In the genomic region with DNA sequence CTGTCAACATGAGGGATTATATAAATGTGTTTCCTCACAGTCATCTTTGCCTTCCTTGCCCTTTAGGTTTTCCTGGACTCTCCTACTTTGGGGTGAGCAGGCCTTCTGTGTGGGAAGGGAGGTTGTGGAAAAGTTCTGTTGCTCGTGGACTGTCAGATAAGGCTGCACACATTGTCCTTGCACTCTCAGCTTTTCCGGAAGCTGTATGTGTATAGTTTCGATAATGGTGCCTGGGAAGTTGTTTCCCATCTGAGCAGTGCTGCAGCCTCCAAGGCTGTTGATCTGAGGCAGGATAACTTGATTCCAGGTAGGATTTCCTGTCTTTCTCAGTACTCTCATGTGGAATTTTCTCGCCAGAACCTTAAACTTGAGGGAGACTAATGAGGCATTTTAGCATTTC, we compare ENCODE assay signal across 27 cellular contexts.
"Had no signal": no experiment of that assay in that cellular context is flagged by ENCODE, and none has a peak within 500 bp of the region (broad histone marks: within the 10 kb centered on the region; RNA-seq: fewer than 3 reads in every experiment).

No MANE protein-coding gene starts in this region.

- H3K79me2 ChIP-seq: parathyroid adenoma had no signal

- ATAC-seq: activated CD4-positive, CD25-positive, alpha-beta regulatory T cell treated with anti-CD3 and anti-CD28 coated beads, Interleukin-2, amount 50 U/mL, for 24 hours; body of pancreas; gastroesophageal sphincter; left colon; naive thymus-derived CD8-positive, alpha-beta T cell; psoas muscle; T-helper 17 cell had no signal

- H3K4me1 ChIP-seq: adrenal gland, gastroesophageal sphincter, parathyroid adenoma, psoas muscle, tibial nerve had no signal

- H3K36me3 ChIP-seq: adrenal gland, gastroesophageal sphincter, tibial nerve had no signal

- FAIRE-seq: colon, keratinocyte had no signal

- H2AFZ ChIP-seq: parathyroid adenoma had no signal

- DNase-seq: activated CD4-positive, alpha-beta memory T cell treated with anti-CD3 and anti-CD28 coated beads for 36 hours; activated CD4-positive, alpha-beta T cell treated with anti-CD3 and anti-CD28 coated beads, Interleukin-2, amount 10 ng/mL, durations not matched to agents 24 days and 14 days; activated CD8-positive, alpha-beta memory T cell treated with anti-CD3 and anti-CD28 coated beads, Interleukin-2, amount 50 U/mL, for 4 hours; activated effector memory CD4-positive, alpha-beta T cell treated with anti-CD3 and anti-CD28 coated beads, Interleukin-2, amount 50 U/mL, for 16 hours; activated naive CD4-positive, alpha-beta T cell treated with anti-CD3 and anti-CD28 coated beads for 36 hours; activated naive CD8-positive, alpha-beta T cell treated with anti-CD3 and anti-CD28 coated beads for 36 hours; activated T-cell treated with anti-CD3 and anti-CD28 coated beads, Interleukin-2, amount 50 U/mL, for 1 hour; adrenal gland; aorta; dorsolateral prefrontal cortex; effector memory CD4-positive, alpha-beta T cell; hippocampal formation; left colon; naive thymus-derived CD8-positive, alpha-beta T cell; nucleus accumbens; psoas muscle; stimulated activated CD4-positive, alpha-beta T cell treated with anti-CD3 and anti-CD28 coated beads, Interleukin-2, amount 100 ng/mL, for 48 hours; stimulated activated naive CD4-positive, alpha-beta T cell treated with Interleukin-2 at 50 U/mL for 16 hours; T-helper 17 cell; T1000 had no signal

- H3K9ac ChIP-seq: parathyroid adenoma had no signal

- H3K27ac ChIP-seq: adrenal gland, dorsolateral prefrontal cortex, gastroesophageal sphincter, parathyroid adenoma, psoas muscle, tibial nerve had no signal

- H3K27me3 ChIP-seq: adrenal gland, body of pancreas, dorsolateral prefrontal cortex, gastroesophageal sphincter, tibial nerve had no signal

- H3K9me3 ChIP-seq: adrenal gland, body of pancreas, gastroesophageal sphincter, psoas muscle, tibial nerve had no signal

- H3K4me3 ChIP-seq: adrenal gland, body of pancreas, dorsolateral prefrontal cortex, gastroesophageal sphincter, psoas muscle, tibial nerve had no signal
